In the genomic region with DNA sequence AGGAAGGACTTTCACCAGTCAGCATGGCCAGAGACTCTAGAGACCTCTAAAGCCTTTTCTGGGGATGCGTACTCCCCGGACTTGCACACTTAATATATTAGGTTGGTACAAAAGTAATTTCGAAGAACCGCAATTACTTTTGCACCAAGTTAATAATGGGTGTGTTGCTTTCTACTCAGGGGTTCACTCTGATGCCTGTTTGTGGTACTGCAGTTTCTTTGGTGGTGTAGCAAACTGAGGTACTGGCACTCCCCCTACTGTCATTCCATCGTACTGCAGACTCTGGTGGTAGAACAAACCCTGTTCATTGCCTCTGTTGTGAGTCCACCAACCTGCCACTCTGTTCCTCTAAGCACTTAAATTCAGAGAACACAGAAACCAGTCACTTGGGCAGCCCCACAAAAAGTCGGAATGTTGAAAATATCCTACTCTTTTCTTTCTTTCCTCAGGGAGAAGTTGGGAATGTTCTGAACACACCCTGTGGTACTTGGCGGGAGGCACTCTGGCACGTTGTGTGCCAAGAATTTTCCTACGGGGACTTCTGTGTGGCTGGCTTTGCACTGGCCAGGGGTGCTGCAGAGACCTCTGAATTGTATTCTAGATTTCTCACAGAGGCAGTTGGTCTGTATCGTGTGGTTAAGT, we compare ENCODE assay signal across 8 cellular contexts. TPM values are rescaled to one million over a fixed set of nuclear protein-coding genes. Genes with fewer than 3 reads are reported as not detected.
DNase-seq lines count a peak whose midpoint lies in the region; ATAC-seq lines count a peak whose summit lies in the region.

No MANE protein-coding gene starts in this region.

- H3K36me3 Mint-ChIP-seq in activated naive CD4-positive, alpha-beta T cell treated with anti-CD3 and anti-CD28 coated beads for 36 hours (ENCODE audit: low read depth): no peaks in the 10 kb centered on the region

- no peaks in the 10 kb centered on the region for H3K4me1 Mint-ChIP-seq in activated naive CD4-positive, alpha-beta T cell treated with anti-CD3 and anti-CD28 coated beads for 36 hours (ENCODE audit: low read depth)

- H3K9ac ChIP-seq in adipocyte (ENCODE audit: low read length): no peak overlapping the region

- peak; percentile 61 for DNase-seq in activated naive CD4-positive, alpha-beta T cell treated with anti-CD3 and anti-CD28 coated beads for 36 hours
- DNase-seq in activated naive CD4-positive, alpha-beta T cell treated with Interleukin-2 at 50 U/mL for 16 hours: no peak
- DNase-seq in NCI-H524 treated with DMSO at 0.1 percent for 48 hours (lab: John Stamatoyannopoulos, UW): peak; percentile 62
- peak; percentile 11 for DNase-seq in adipocyte (ENCODE audit: low read depth)
- peak; percentile 73 for DNase-seq in iPS DF 6.9 (ENCODE audit: low read depth, low spot score)
- DNase-seq in superior temporal gyrus (ENCODE audit: extremely low spot score): peak; percentile 82

- H3K4me3 ChIP-seq in adipocyte (ENCODE audit: low read length): no peak overlapping the region
- H3K4me3 ChIP-seq in iPS DF 6.9 (ENCODE audit: low read length): no peak overlapping the region

- H3K36me3 ChIP-seq in adipocyte (ENCODE audit: control insufficient read depth, insufficient read depth, low read length, severe bottlenecking): no peaks in the 10 kb centered on the region
- no peaks in the 10 kb centered on the region for H3K36me3 ChIP-seq in iPS DF 6.9 (ENCODE audit: control insufficient read depth, insufficient read depth, low read length)

- intact Hi-C loops in activated naive CD4-positive, alpha-beta T cell treated with anti-CD3 and anti-CD28 coated beads for 36 hours (cut with micrococcal nuclease): loop anchor here (1.0 kb wide), 1 partner anchor 128 kb away; no protein-coding TSS in a partner anchor

- CTCF ChIA-PET in activated naive CD4-positive, alpha-beta T cell treated with anti-CD3 and anti-CD28 coated beads for 36 hours (lab: Charles Lee): interaction anchor here (1.0 kb wide), 1 partner anchor 126 kb away, joined by 3 read pairs; no protein-coding TSS in a partner anchor

- no peak overlapping the region for H3K4me3 Mint-ChIP-seq in activated naive CD4-positive, alpha-beta T cell treated with anti-CD3 and anti-CD28 coated beads for 36 hours

- H3K9me3 ChIP-seq in adipocyte (ENCODE audit: control insufficient read depth, low read length) (peaks cover 3% of the 10 kb centered on the region), iPS DF 6.9 (ENCODE audit: control insufficient read depth, insufficient read depth, low read length) (no peaks in the 10 kb centered on the region)

- WGBS in iPS DF 6.9 (ENCODE audit: insufficient coverage, insufficient read length): no CpG with 5 or more reads among the region's 10 CpGs

- no peak overlapping the region for H3K27ac ChIP-seq in iPS DF 6.9 (ENCODE audit: low read length)

- ATAC-seq in HG03342 (IDR thresholded peaks at IDR 0.05; ENCODE audit: unreplicated experiment): peak; percentile 79
- ATAC-seq in HG03280 (IDR thresholded peaks at IDR 0.05; ENCODE audit: unreplicated experiment): no peak

- H3K27me3 Mint-ChIP-seq in activated naive CD4-positive, alpha-beta T cell treated with anti-CD3 and anti-CD28 coated beads for 36 hours (ENCODE audit: low read depth): peaks cover 5% of the 10 kb centered on the region

- no peaks in the 10 kb centered on the region for H3K4me1 ChIP-seq in adipocyte (ENCODE audit: control insufficient read depth, insufficient read depth, low read length)
- H3K4me1 ChIP-seq in iPS DF 6.9 (ENCODE audit: control insufficient read depth, insufficient read depth, low read length): no peaks in the 10 kb centered on the region

- H3K27me3 ChIP-seq in adipocyte (replicated peaks; ENCODE audit: control insufficient read depth, insufficient read depth, low read length) (no peaks in the 10 kb centered on the region), iPS DF 6.9 (ENCODE audit: control insufficient read depth, insufficient read depth, low read length) (no peaks in the 10 kb centered on the region)

- peaks cover 1% of the 10 kb centered on the region for H3K9me3 Mint-ChIP-seq in activated naive CD4-positive, alpha-beta T cell treated with anti-CD3 and anti-CD28 coated beads for 36 hours

- no peak overlapping the region for H3K27ac Mint-ChIP-seq in activated naive CD4-positive, alpha-beta T cell treated with anti-CD3 and anti-CD28 coated beads for 36 hours

RNA-seq across cellular contexts. Expression of a gene that starts 46.3 kb away (rescaled TPM):
- not detected for total RNA-seq in activated naive CD4-positive, alpha-beta T cell treated with anti-CD3 and anti-CD28 coated beads for 36 hours
